In genomic region chr13:113861433-113862030, GRCh38 we compare ENCODE assay signal across 12 cellular contexts. TPM values are rescaled to one million over a fixed set of nuclear protein-coding genes. Genes with fewer than 3 reads are reported as not detected.
DNase-seq lines count a peak whose midpoint lies in the region; ATAC-seq and TF ChIP-seq lines count a peak whose summit lies in the region.
"Had no signal": no experiment of that assay in that cellular context is flagged by ENCODE, and none has a peak within 500 bp of the region (broad histone marks: within the 10 kb centered on the region; RNA-seq: fewer than 3 reads in every experiment).

No MANE protein-coding gene starts in this region.

- H3K27me3 ChIP-seq in CD4-positive, alpha-beta T cell (ENCODE audit: control insufficient read depth, insufficient read depth, low read length), result peaks cover 33% of the 10 kb centered on the region
- H3K27me3 ChIP-seq in MM.1S (replicated peaks; ENCODE audit: insufficient read depth, low read length) (no peaks in the 10 kb centered on the region), esophagus squamous epithelium (peaks cover 0 to 10% (median 0%) of the 10 kb centered on the region in 4 donors)

- H3K9me3 ChIP-seq in CD4-positive, alpha-beta T cell (ENCODE audit: control insufficient read depth, low read length), result no peaks in the 10 kb centered on the region
- H3K9me3 ChIP-seq in MM.1S (replicated peaks; ENCODE audit: insufficient read depth, low read length) (no peaks in the 10 kb centered on the region), esophagus squamous epithelium (no peaks in the 10 kb centered on the region)
- H3K9me3 ChIP-seq: left lung had no signal

- H2AFZ ChIP-seq in MM.1S (ENCODE audit: low read length), result no peak overlapping the region

- H3K4me3 Mint-ChIP-seq in CD4-positive, alpha-beta T cell, result peak overlapping the region; percentile 74
- H3K4me3 Mint-ChIP-seq in osteocyte (ENCODE audit: unreplicated experiment), result peak overlapping the region; percentile 5

- H3K4me1 ChIP-seq in MM.1S (ENCODE audit: low read length), result peaks cover 47% of the 10 kb centered on the region
- peaks cover 49 to 76% (median 52%) of the 10 kb centered on the region in 3 donors for H3K4me1 ChIP-seq in esophagus squamous epithelium

- no peak for DNase-seq in CD4-positive, alpha-beta T cell
- DNase-seq in MM.1S (peak; percentile 64), esophagus squamous epithelium (lab: John Stamatoyannopoulos, UW) (no peak), osteocyte (ENCODE audit: extremely low spot score, unreplicated experiment) (peak; percentile 79), iPS-NIHi7 (ENCODE audit: extremely low spot score) (no peak), SHP77 (lab: John Stamatoyannopoulos, UW) (no peak)
- DNase-seq: DMS 273 treated with DMSO at 0.1 percent for 48 hours; Kasumi-1; stimulated activated CD4-positive, alpha-beta T cell treated with anti-CD3 and anti-CD28 coated beads, Interleukin-2, amount 100 ng/mL, for 48 hours had no signal

- H3K9ac ChIP-seq in MM.1S (ENCODE audit: low read length), result peak overlapping the region; percentile 98

- ATAC-seq in CD4-positive, alpha-beta T cell (ENCODE audit: poor library complexity), result no peak
- ATAC-seq in HG02870 (IDR thresholded peaks at IDR 0.05; ENCODE audit: unreplicated experiment) (no peak), GM21526 (IDR thresholded peaks at IDR 0.05; ENCODE audit: low FRiP score, unreplicated experiment) (no peak)

- TF ChIP-seq CTCF in CD4-positive, alpha-beta T cell (IDR thresholded peaks at IDR 0.05), result no peak
- TF ChIP-seq CTCF in MM.1S (IDR thresholded peaks at IDR 0.05; ENCODE audit: low read length) (no peak), esophagus squamous epithelium (IDR thresholded peaks at IDR 0.05) (no peak), osteocyte (IDR thresholded peaks at IDR 0.05) (no peak)

- CTCF ChIA-PET in CD4-positive, alpha-beta T cell (lab: Charles Lee), result no interaction called here

- no peaks in the 10 kb centered on the region for H3K9me2 ChIP-seq in MM.1S (replicated peaks; ENCODE audit: insufficient read depth, low read length)

- H3K27me3 Mint-ChIP-seq in CD4-positive, alpha-beta T cell, result peaks cover 54% of the 10 kb centered on the region
- H3K27me3 Mint-ChIP-seq in osteocyte (ENCODE audit: unreplicated experiment), result peaks cover 13% of the 10 kb centered on the region

- no peaks in the 10 kb centered on the region for H3K9me3 Mint-ChIP-seq in CD4-positive, alpha-beta T cell
- H3K9me3 Mint-ChIP-seq in osteocyte (ENCODE audit: unreplicated experiment), result no peaks in the 10 kb centered on the region

- TF ChIP-seq POLR2A in esophagus squamous epithelium (IDR thresholded peaks at IDR 0.05), result no peak

- peaks cover 72% of the 10 kb centered on the region for H3F3A ChIP-seq in MM.1S (ENCODE audit: insufficient read depth, low read length)

- H4K20me1 ChIP-seq in MM.1S (ENCODE audit: insufficient read depth, low read length), result no peaks in the 10 kb centered on the region

- POLR2A ChIA-PET in CD4-positive, alpha-beta T cell (lab: Charles Lee), result interaction anchor here (1.4 kb wide), 1 partner anchor 15 kb away, joined by 4 read pairs; no protein-coding TSS in a partner anchor

- H3K27ac ChIP-seq in CD4-positive, alpha-beta T cell (ENCODE audit: low read depth, low read length), result no peak overlapping the region
- H3K27ac ChIP-seq in MM.1S (ENCODE audit: low read length), result peak overlapping the region; percentile 98
- peak overlapping the region; percentile 4 to 92 (median 78) for H3K27ac ChIP-seq in esophagus squamous epithelium

- H3K4me2 ChIP-seq in MM.1S (ENCODE audit: low read depth, low read length), result peak overlapping the region; percentile 96

- intact Hi-C loops in CD4-positive, alpha-beta T cell (cut with DNase I, micrococcal nuclease), result no loop called here
- intact Hi-C loops in esophagus squamous epithelium (cut with DNase I), result no loop called here

- WGBS in esophagus squamous epithelium, 2 donors, result 33 to 52% methylated on average over 7 to 8 of the region's 12 CpGs

- peaks cover 80% of the 10 kb centered on the region for H3K79me2 ChIP-seq in MM.1S (ENCODE audit: low read length)

- peak overlapping the region; percentile 85 for H3K4me3 ChIP-seq in MM.1S (ENCODE audit: low read length)
- peak overlapping the region in 3 of 4 donors; percentile 67 to 96 (median 75) for H3K4me3 ChIP-seq in esophagus squamous epithelium

- H3K36me3 ChIP-seq in MM.1S (replicated peaks; ENCODE audit: insufficient read depth, low read length) (no peaks in the 10 kb centered on the region; the same call in 1 of the 2 replicates), esophagus squamous epithelium (no peaks in the 10 kb centered on the region)
- H3K36me3 ChIP-seq: left lung had no signal

- no peaks in the 10 kb centered on the region for H3K36me3 Mint-ChIP-seq in CD4-positive, alpha-beta T cell (ENCODE audit: low read depth)
- H3K36me3 Mint-ChIP-seq in osteocyte (ENCODE audit: unreplicated experiment), result no peaks in the 10 kb centered on the region

- peaks cover 12% of the 10 kb centered on the region for H3K4me1 Mint-ChIP-seq in CD4-positive, alpha-beta T cell (ENCODE audit: low read depth)
- H3K4me1 Mint-ChIP-seq in osteocyte (ENCODE audit: unreplicated experiment), result peaks cover 28% of the 10 kb centered on the region

- no peak overlapping the region for H3K27ac Mint-ChIP-seq in CD4-positive, alpha-beta T cell
- H3K27ac Mint-ChIP-seq in osteocyte (ENCODE audit: unreplicated experiment), result no peak overlapping the region

RNA-seq across cellular contexts. Expression of gene GAS6, which starts 2.3 kb away (rescaled TPM):
- total RNA-seq in CD4-positive, alpha-beta T cell, result 1 to 10 TPM in 1 of 2 experiments, under 1 TPM in 1; 0.52 to 1.0 TPM
- total RNA-seq in esophagus squamous epithelium, result 100 to 1,000 TPM in 1 of 4 donors, 10 to 100 TPM in 3; 43.0 to 112 (median 68.5) TPM
- 14.8 and 15.0 TPM in 2 replicates for total RNA-seq in osteocyte

Comparison
In these comparisons a context has a peak if more than half of its experiments do, and no peak if none do; other contexts are left out.
1. DNase-seq: peak in MM.1S (single experiment) and osteocyte (single experiment); none in CD4-positive, alpha-beta T cell (0 of 10), esophagus squamous epithelium (single experiment), iPS-NIHi7 (single experiment) and SHP77 (0 of 2).